Comparison of ENCODE assay signal across 8 cellular contexts in the genomic region with DNA sequence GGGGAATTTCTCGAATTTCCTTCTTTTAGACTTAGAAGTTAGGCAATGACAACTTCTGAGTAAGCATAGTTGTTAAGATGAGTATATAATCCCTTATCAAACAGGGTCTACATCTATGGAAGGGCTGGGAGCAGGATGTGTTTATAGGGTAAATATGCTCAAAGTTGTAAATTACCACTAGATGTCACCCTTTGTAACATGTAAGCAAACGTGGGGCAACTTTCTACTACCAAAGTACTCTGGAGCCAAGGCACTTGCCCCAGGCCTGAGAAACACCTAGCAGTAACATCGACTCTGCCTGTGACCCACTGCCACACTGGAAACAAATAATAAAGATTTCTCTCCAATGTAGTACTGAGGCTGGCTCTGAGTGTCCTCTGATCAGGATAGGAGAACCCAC.
DNase-seq lines count a peak whose midpoint lies in the region; ATAC-seq and TF ChIP-seq lines count a peak whose summit lies in the region.

No MANE protein-coding gene starts in this region.

- no peak overlapping the region for H3K4me3 ChIP-seq in AG10803 (ENCODE audit: low read length)
- H3K4me3 ChIP-seq in brain microvascular endothelial cell (ENCODE audit: low read depth, low read length), result no peak overlapping the region

- in situ Hi-C loops in brain microvascular endothelial cell (cut with HindIII; ENCODE audit: low pct_ligation_motif_present, low sequenced_read_pairs), result no loop called here

- no peaks in the 10 kb centered on the region for H3K36me3 ChIP-seq in brain microvascular endothelial cell (replicated peaks)

- ATAC-seq in GM18870 (IDR thresholded peaks at IDR 0.05; ENCODE audit: unreplicated experiment) (peak; percentile 60), HG03135 (IDR thresholded peaks at IDR 0.05; ENCODE audit: unreplicated experiment) (peak; percentile 69)

- peak; percentile 60 for TF ChIP-seq CTCF in AG10803 (conservative IDR thresholded peaks at IDR 0.05; ENCODE audit: low read length)
- peak; percentile 48 for TF ChIP-seq CTCF in brain microvascular endothelial cell (IDR thresholded peaks at IDR 0.05; ENCODE audit: low read depth, low read length, missing control alignments)

- no peak overlapping the region for H3K27ac ChIP-seq in brain microvascular endothelial cell

- DNase-seq in AG10803 (ENCODE audit: low read depth) (peak; percentile 79), NCI-H2196 (lab: John Stamatoyannopoulos, UW; ENCODE audit: unreplicated experiment) (peak; percentile 1), brain microvascular endothelial cell (peak; percentile 32), left kidney (ENCODE audit: low read depth, low spot score) (peak; percentile 38), T1000 (lab: John Stamatoyannopoulos, UW) (no peak), COLO668 (lab: John Stamatoyannopoulos, UW; ENCODE audit: unreplicated experiment) (no peak)

- no peaks in the 10 kb centered on the region for H3K27me3 ChIP-seq in brain microvascular endothelial cell (replicated peaks)

Comparison
In these comparisons a context has a peak if more than half of its experiments do, and no peak if none do; other contexts are left out.
1. DNase-seq: peak in AG10803 (single experiment), NCI-H2196 (single experiment), brain microvascular endothelial cell (single experiment) and left kidney (single experiment); none in T1000 (single experiment) and COLO668 (single experiment).